Comparison of ENCODE assay signal across 8 cellular contexts in genomic region chr20:20603339-20603990, GRCh38.
A peak's percentile ranks its signal among the peaks of the same experiment; 100 is the strongest.
DNase-seq lines count a peak whose midpoint lies in the region; ATAC-seq and TF ChIP-seq lines count a peak whose summit lies in the region.

No MANE protein-coding gene starts in this region.

- no peak overlapping the region for H3K4me3 ChIP-seq in CD8-positive, alpha-beta T cell (ENCODE audit: low read depth, low read length)
- H3K4me3 ChIP-seq in lower lobe of right lung = no peak overlapping the region
- H3K4me3 ChIP-seq in heart left ventricle = no peak overlapping the region

- no peak overlapping the region for H3K27ac ChIP-seq in CD8-positive, alpha-beta T cell (ENCODE audit: low read depth, low read length)
- no peak overlapping the region for H3K27ac ChIP-seq in lower lobe of right lung
- no peak overlapping the region for H3K27ac ChIP-seq in heart left ventricle

- no peaks in the 10 kb centered on the region for H3K9me3 Mint-ChIP-seq in CD8-positive, alpha-beta T cell

- peaks cover 7% of the 10 kb centered on the region for H3K4me1 ChIP-seq in CD8-positive, alpha-beta T cell (ENCODE audit: insufficient read depth, low read length)
- H3K4me1 ChIP-seq in lower lobe of right lung = no peaks in the 10 kb centered on the region
- peaks cover 0 to 7% (median 0%) of the 10 kb centered on the region in 12 donors for H3K4me1 ChIP-seq in heart left ventricle

- no peaks in the 10 kb centered on the region for H3K27me3 Mint-ChIP-seq in CD8-positive, alpha-beta T cell (ENCODE audit: low read depth)

- WGBS in heart left ventricle, 4 donors = 83 to 92% (median 84%) methylated on average over 5 of the region's 5 CpGs

- POLR2A ChIA-PET in CD8-positive, alpha-beta T cell (lab: Charles Lee) = interaction anchor here (1.3 kb wide), 1 partner anchor 9 kb away, joined by 7 read pairs; no protein-coding TSS in a partner anchor

- TF ChIP-seq CTCF in CD8-positive, alpha-beta T cell (IDR thresholded peaks at IDR 0.05) = no peak
- TF ChIP-seq CTCF in lower lobe of right lung (IDR thresholded peaks at IDR 0.05) (no peak), heart left ventricle (IDR thresholded peaks at IDR 0.05) (no peak)

- DNase-seq in CD8-positive, alpha-beta T cell = peak in 4 of 7 experiments; percentile 2 to 52 (median 29)
- DNase-seq in NCI-H69 (lab: John Stamatoyannopoulos, UW) (peak; percentile 99), lower lobe of right lung (no peak), NCI-H1930 (lab: John Stamatoyannopoulos, UW) (no peak), GM03348 (ENCODE audit: low spot score) (no peak), heart left ventricle (no peak)

- no peak for TF ChIP-seq POLR2A in heart left ventricle (IDR thresholded peaks at IDR 0.05)

- no peaks in the 10 kb centered on the region for H3K9me3 ChIP-seq in CD8-positive, alpha-beta T cell (ENCODE audit: low read length)
- no peaks in the 10 kb centered on the region for H3K9me3 ChIP-seq in lower lobe of right lung
- H3K9me3 ChIP-seq in heart left ventricle = no peaks in the 10 kb centered on the region

- peaks cover 16% of the 10 kb centered on the region for H3K4me1 Mint-ChIP-seq in CD8-positive, alpha-beta T cell (ENCODE audit: low read depth)

- no peak overlapping the region for H3K4me3 Mint-ChIP-seq in CD8-positive, alpha-beta T cell

- CTCF ChIA-PET in CD8-positive, alpha-beta T cell (lab: Charles Lee) = interaction anchor here (3.4 kb wide), 1 partner anchor 10 kb away, joined by 15 read pairs; no protein-coding TSS in a partner anchor

- H3K27me3 ChIP-seq in CD8-positive, alpha-beta T cell (ENCODE audit: insufficient read depth, low read length) = no peaks in the 10 kb centered on the region
- H3K27me3 ChIP-seq in lower lobe of right lung (ENCODE audit: low read depth) (no peaks in the 10 kb centered on the region), heart left ventricle (no peaks in the 10 kb centered on the region)

- peak overlapping the region; percentile 69 for H3K27ac Mint-ChIP-seq in CD8-positive, alpha-beta T cell

- H3K36me3 ChIP-seq in CD8-positive, alpha-beta T cell (ENCODE audit: insufficient read depth, low read length) = peaks cover 4% of the 10 kb centered on the region
- peaks cover 90% of the 10 kb centered on the region for H3K36me3 ChIP-seq in lower lobe of right lung
- H3K36me3 ChIP-seq in heart left ventricle = peaks cover 0 to 75% (median 62%) of the 10 kb centered on the region in 9 donors

- intact Hi-C loops in CD8-positive, alpha-beta T cell (cut with DNase I, micrococcal nuclease) = no loop called here
- intact Hi-C loops in lower lobe of right lung (cut with DNase I) = no loop called here
- intact Hi-C loops in heart left ventricle (cut with DNase I) = loop anchor here in 1 of 10 donors (10.0 kb wide), 1 partner anchor 221 kb away; no protein-coding TSS in a partner anchor

- peak; percentile 78 for ATAC-seq in CD8-positive, alpha-beta T cell
- ATAC-seq in GM19351 (IDR thresholded peaks at IDR 0.05; ENCODE audit: unreplicated experiment) (peak; percentile 100), HG03159 (IDR thresholded peaks at IDR 0.05; ENCODE audit: unreplicated experiment) (peak; percentile 98), lower lobe of right lung (peak; percentile 66 to 82), heart left ventricle (no peak)

- peaks cover 72% of the 10 kb centered on the region for H3K36me3 Mint-ChIP-seq in CD8-positive, alpha-beta T cell

Comparison
In these comparisons a context has a peak if more than half of its experiments do, and no peak if none do; other contexts are left out.
1. ATAC-seq: peak in CD8-positive, alpha-beta T cell (single experiment), GM19351 (single experiment), HG03159 (single experiment) and lower lobe of right lung (2 of 2); none in heart left ventricle (0 of 4).
2. DNase-seq: peak in CD8-positive, alpha-beta T cell (4 of 7) and NCI-H69 (single experiment); none in lower lobe of right lung (single experiment), NCI-H1930 (0 of 2), GM03348 (single experiment) and heart left ventricle (0 of 5).